ENCODE assay signal across 20 cellular contexts in genomic region chr3:99504258-99504657, GRCh38.
DNase-seq lines count a peak whose midpoint lies in the region; ATAC-seq and TF ChIP-seq lines count a peak whose summit lies in the region.
"Had no signal": no experiment of that assay in that cellular context is flagged by ENCODE, and none has a peak within 500 bp of the region (broad histone marks: within the 10 kb centered on the region; RNA-seq: fewer than 3 reads in every experiment).

No MANE protein-coding gene starts in this region.

- peaks cover 66% of the 10 kb centered on the region for H3K4me1 Mint-ChIP-seq in HFFc6 (ENCODE audit: low read depth)
- H3K4me1 Mint-ChIP-seq in nephron progenitor cell, result peaks cover 40% of the 10 kb centered on the region

- H3K9me3 ChIP-seq in BLaER1 treated with 17β-estradiol and CSF1 and Interleukin-3, amounts not matched to agents 10 nM and 100 nM (replicated peaks in 1 of 11), result no peaks in the 10 kb centered on the region
- H3K9me3 ChIP-seq in suprapubic skin, result no peaks in the 10 kb centered on the region
- H3K9me3 ChIP-seq: BLaER1, left lung, neutrophil, spleen, stomach had no signal

- H3K27ac Mint-ChIP-seq in HFFc6, result peak overlapping the region; percentile 27; the same call in 1 of the 2 replicates
- H3K27ac Mint-ChIP-seq in nephron progenitor cell, result peak overlapping the region; percentile 24
- H3K27ac Mint-ChIP-seq: activated naive CD8-positive, alpha-beta T cell treated with anti-CD3 and anti-CD28 coated beads for 36 hours; activated T-cell treated with anti-CD3 and anti-CD28 coated beads, Interleukin-2, amount 50 U/mL, for 24 hours had no signal

- TF ChIP-seq EP300 in suprapubic skin (IDR thresholded peaks at IDR 0.05), result no peak

- H3K4me1 ChIP-seq in BLaER1 treated with 17β-estradiol and CSF1 and Interleukin-3, amounts not matched to agents 10 nM and 100 nM, result peaks cover 11 to 64% (median 15%) of the 10 kb centered on the region in 10 experiments; a peak in 18 of 20 replicates
- H3K4me1 ChIP-seq in suprapubic skin, result peaks cover 30% of the 10 kb centered on the region

- 87% methylated on average over 2 of the region's 2 CpGs for whole genome bisulfite sequencing in suprapubic skin

- H3K27ac ChIP-seq in BLaER1 treated with 17β-estradiol and CSF1 and Interleukin-3, amounts not matched to agents 10 nM and 100 nM, result peak overlapping the region in 4 of 11 experiments; percentile 16 to 74 (median 39); a peak in 4 of 22 replicates
- peak overlapping the region; percentile 36 to 80 for H3K27ac ChIP-seq in coronary artery
- no peak overlapping the region for H3K27ac ChIP-seq in suprapubic skin
- H3K27ac ChIP-seq: BLaER1, neutrophil, spleen had no signal

- H3K4me3 ChIP-seq in BLaER1 treated with 17β-estradiol and CSF1 and Interleukin-3, amounts not matched to agents 10 nM and 100 nM, result no peak overlapping the region
- no peak overlapping the region for H3K4me3 ChIP-seq in coronary artery
- no peak overlapping the region for H3K4me3 ChIP-seq in suprapubic skin
- H3K4me3 ChIP-seq: BLaER1, left lung, spleen, stomach had no signal

- TF ChIP-seq CTCF in HFFc6 (IDR thresholded peaks at IDR 0.05) (no peak), coronary artery (IDR thresholded peaks at IDR 0.05) (no peak), nephron progenitor cell (IDR thresholded peaks at IDR 0.05) (no peak), suprapubic skin (IDR thresholded peaks at IDR 0.05) (no peak)

- no peak for TF ChIP-seq POLR2A in suprapubic skin (IDR thresholded peaks at IDR 0.05)

- H3K4me3 Mint-ChIP-seq in HFFc6 (no peak overlapping the region), nephron progenitor cell (no peak overlapping the region)
- H3K4me3 Mint-ChIP-seq: activated naive CD8-positive, alpha-beta T cell treated with anti-CD3 and anti-CD28 coated beads for 36 hours; activated T-cell treated with anti-CD3 and anti-CD28 coated beads, Interleukin-2, amount 50 U/mL, for 24 hours; central memory CD8-positive, alpha-beta T cell had no signal

- peak overlapping the region in 7 of 11 experiments; percentile 1 to 53 (median 28); a peak in 7 of 22 replicates for H3K4me2 ChIP-seq in BLaER1 treated with 17β-estradiol and CSF1 and Interleukin-3, amounts not matched to agents 10 nM and 100 nM
- H3K4me2 ChIP-seq: BLaER1 had no signal

- ATAC-seq in GM19328 (IDR thresholded peaks at IDR 0.05; ENCODE audit: unreplicated experiment) (no peak), HG02678 (IDR thresholded peaks at IDR 0.05; ENCODE audit: unreplicated experiment) (no peak)

- no peaks in the 10 kb centered on the region for H3K27me3 Mint-ChIP-seq in HFFc6 (ENCODE audit: insufficient read depth)
- H3K27me3 Mint-ChIP-seq in nephron progenitor cell (ENCODE audit: low read depth, poor library complexity), result peaks cover 2% of the 10 kb centered on the region
- H3K27me3 Mint-ChIP-seq: activated T-cell treated with anti-CD3 and anti-CD28 coated beads, Interleukin-2, amount 50 U/mL, for 24 hours; central memory CD8-positive, alpha-beta T cell had no signal

- DNase-seq in HFFc6 (peak; percentile 27), coronary artery (ENCODE audit: low spot score) (no peak), nephron progenitor cell (no peak), NCI-H526 (lab: John Stamatoyannopoulos, UW) (no peak), suprapubic skin (ENCODE audit: low spot score in 2 of 2) (no peak)
- DNase-seq: activated CD4-positive, alpha-beta T cell treated with anti-CD3 and anti-CD28 coated beads, Interleukin-2, amount 50 U/mL, for 1 hour; activated naive CD8-positive, alpha-beta T cell treated with anti-CD3 and anti-CD28 coated beads for 36 hours; activated T-cell treated with anti-CD3 and anti-CD28 coated beads, Interleukin-2, amount 50 U/mL, for 24 hours; hypothalamus; left lung; NCI-H2081 treated with DMSO at 0.1 percent for 48 hours; SIG-M5; spleen; stomach had no signal

- H4K20me1 ChIP-seq in BLaER1 treated with 17β-estradiol and CSF1 and Interleukin-3, amounts not matched to agents 10 nM and 100 nM, result no peaks in the 10 kb centered on the region
- H4K20me1 ChIP-seq: BLaER1 had no signal

- H3K9me3 Mint-ChIP-seq in HFFc6 (no peaks in the 10 kb centered on the region), nephron progenitor cell (no peaks in the 10 kb centered on the region)
- H3K9me3 Mint-ChIP-seq: activated naive CD8-positive, alpha-beta T cell treated with anti-CD3 and anti-CD28 coated beads for 36 hours; activated T-cell treated with anti-CD3 and anti-CD28 coated beads, Interleukin-2, amount 50 U/mL, for 24 hours; central memory CD8-positive, alpha-beta T cell had no signal

- H3K36me3 Mint-ChIP-seq in HFFc6 (ENCODE audit: low read depth), result no peaks in the 10 kb centered on the region
- no peaks in the 10 kb centered on the region for H3K36me3 Mint-ChIP-seq in nephron progenitor cell (ENCODE audit: low read depth)
- H3K36me3 Mint-ChIP-seq: activated naive CD8-positive, alpha-beta T cell treated with anti-CD3 and anti-CD28 coated beads for 36 hours had no signal

- no peak overlapping the region for H3K9ac ChIP-seq in BLaER1 treated with 17β-estradiol and CSF1 and Interleukin-3, amounts not matched to agents 10 nM and 100 nM
- H3K9ac ChIP-seq: BLaER1 had no signal

- H3K27me3 ChIP-seq in BLaER1 treated with 17β-estradiol and CSF1 and Interleukin-3, amounts not matched to agents 10 nM and 100 nM, result no peaks in the 10 kb centered on the region
- H3K27me3 ChIP-seq in suprapubic skin, result no peaks in the 10 kb centered on the region
- H3K27me3 ChIP-seq: BLaER1, left lung, neutrophil, spleen, stomach had no signal

- H3K36me3 ChIP-seq in BLaER1 treated with 17β-estradiol and CSF1 and Interleukin-3, amounts not matched to agents 10 nM and 100 nM, result no peaks in the 10 kb centered on the region
- H3K36me3 ChIP-seq in suprapubic skin, result no peaks in the 10 kb centered on the region
- H3K36me3 ChIP-seq: BLaER1, left lung, neutrophil, spleen, stomach had no signal
